ENCODE assay signal across 2 cellular contexts in the genomic region with DNA sequence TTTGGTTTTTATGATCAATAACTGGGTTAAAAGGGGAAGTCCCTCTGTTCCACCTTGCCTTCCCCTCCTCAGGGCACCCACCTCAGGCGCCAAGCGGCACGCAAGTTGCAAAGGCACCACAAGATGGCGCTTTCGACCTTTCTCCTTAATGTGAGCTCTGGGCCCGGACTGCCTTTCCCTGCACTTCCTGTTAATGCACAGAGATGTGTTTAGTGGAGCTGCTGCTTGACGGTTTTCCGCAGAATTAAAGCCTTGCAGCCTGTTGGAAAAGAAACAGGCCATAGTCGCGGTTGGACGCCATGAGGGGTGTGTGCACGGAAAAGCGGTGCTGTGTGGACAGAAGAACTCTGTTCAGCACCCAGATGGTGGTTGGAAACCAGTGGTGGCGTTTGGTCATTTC.
TF ChIP-seq lines count a peak whose summit lies in the region.

No MANE protein-coding gene starts in this region.

TF ChIP-seq in HCT116, 20 proteins besides CTCF, POLR2A, EP300 and RAD21:
- TF ChIP-seq, protein P1, sequence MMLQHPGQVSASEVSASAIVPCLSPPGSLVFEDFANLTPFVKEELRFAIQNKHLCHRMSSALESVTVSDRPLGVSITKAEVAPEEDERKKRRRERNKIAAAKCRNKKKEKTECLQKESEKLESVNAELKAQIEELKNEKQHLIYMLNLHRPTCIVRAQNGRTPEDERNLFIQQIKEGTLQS (IDR thresholded peaks at IDR 0.05) = no peak
- TF ChIP-seq REST (IDR thresholded peaks at IDR 0.05; ENCODE audit: low read depth) = no peak
- TF ChIP-seq SIN3A (IDR thresholded peaks at IDR 0.05; ENCODE audit: low read depth) = no peak
- TF ChIP-seq SP1 (IDR thresholded peaks at IDR 0.05; ENCODE audit: low read depth) = no peak
- TF ChIP-seq SRF (IDR thresholded peaks at IDR 0.05; ENCODE audit: low read depth) = no peak
- TF ChIP-seq CBX3 (IDR thresholded peaks at IDR 0.05; ENCODE audit: low read depth) = no peak
- no peak for TF ChIP-seq ZNF274 (IDR thresholded peaks at IDR 0.05; ENCODE audit: low read depth, low read length)
- no peak for TF ChIP-seq POLR2AphosphoS5 (IDR thresholded peaks at IDR 0.05; ENCODE audit: low read depth, low read length)
- TF ChIP-seq EZH2 (IDR thresholded peaks at IDR 0.05) = no peak
- TF ChIP-seq EGR1 (IDR thresholded peaks at IDR 0.05; ENCODE audit: low read depth) = no peak
- TF ChIP-seq TCF7L2 (IDR thresholded peaks at IDR 0.05; ENCODE audit: borderline replicate concordance, extremely low read depth, insufficient read depth, insufficient read length) = no peak

TF ChIP-seq in SK-N-SH, 30 proteins besides CTCF, POLR2A, EP300 and RAD21:
- TF ChIP-seq FOXM1 (IDR thresholded peaks at IDR 0.05; ENCODE audit: low read depth) (no peak), MEF2A (IDR thresholded peaks at IDR 0.05; ENCODE audit: borderline replicate concordance, low read depth) (no peak), ELF1 (IDR thresholded peaks at IDR 0.05) (peak; percentile 67), SMC3 (IDR thresholded peaks at IDR 0.05; ENCODE audit: low read depth, low read length) (peak; percentile 80)
